ENCODE assay signal across 9 cellular contexts in the genomic region with DNA sequence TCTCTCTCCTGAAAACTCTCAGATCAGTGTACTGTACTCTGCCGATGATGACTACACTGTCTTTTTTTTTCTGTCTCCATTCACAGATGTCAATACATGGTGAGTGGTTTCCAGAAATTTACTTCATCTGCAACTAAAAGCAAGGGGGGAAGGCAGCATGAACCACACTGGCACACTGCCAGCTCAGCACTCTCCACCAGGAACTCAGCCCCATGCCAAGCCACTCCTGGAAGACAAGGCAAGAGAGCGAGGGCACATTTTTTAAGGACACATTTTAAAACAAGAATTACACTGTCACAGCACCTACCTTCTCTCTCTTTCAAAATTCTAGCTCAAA.
DNase-seq lines count a peak whose midpoint lies in the region; ATAC-seq and TF ChIP-seq lines count a peak whose summit lies in the region.
"Had no signal": no experiment of that assay in that cellular context is flagged by ENCODE, and none has a peak within 500 bp of the region (broad histone marks: within the 10 kb centered on the region; RNA-seq: fewer than 3 reads in every experiment).

No MANE protein-coding gene starts in this region.

- DNase-seq in NCI-H82 (lab: John Stamatoyannopoulos, UW) (peak; percentile 11), NCI-H82 treated with DMSO at 0.1 percent for 48 hours (lab: John Stamatoyannopoulos, UW; ENCODE audit: unreplicated experiment) (no peak), SHP77 (lab: John Stamatoyannopoulos, UW) (peak; percentile 65 to 85), left cardiac atrium (peak; percentile 40), type B pancreatic cell (ENCODE audit: extremely low spot score, unreplicated experiment) (no peak)
- DNase-seq in activated naive CD4-positive, alpha-beta T cell treated with anti-CD3 and anti-CD28 coated beads, Interleukin-2, amount 10 ng/mL, durations not matched to agents 7 days and 5 days: no peak
- DNase-seq: stimulated activated CD4-positive, alpha-beta T cell treated with anti-CD3 and anti-CD28 coated beads, Interleukin-15, amount 100 ng/mL, for 24 hours had no signal

- intact Hi-C loops in left cardiac atrium (cut with DNase I): no loop called here

- CTCF ChIA-PET in activated naive CD4-positive, alpha-beta T cell treated with anti-CD3 and anti-CD28 coated beads, Interleukin-2, amount 10 ng/mL, durations not matched to agents 7 days and 5 days (lab: Charles Lee): no interaction called here

- peaks cover 46% of the 10 kb centered on the region for H3K4me1 Mint-ChIP-seq in type B pancreatic cell (ENCODE audit: unreplicated experiment)
- no peaks in the 10 kb centered on the region for H3K4me1 Mint-ChIP-seq in activated naive CD4-positive, alpha-beta T cell treated with anti-CD3 and anti-CD28 coated beads, Interleukin-2, amount 10 ng/mL, durations not matched to agents 7 days and 5 days

- ATAC-seq in left cardiac atrium: peak; percentile 66 to 68
- ATAC-seq in GM21737 (IDR thresholded peaks at IDR 0.05; ENCODE audit: unreplicated experiment): no peak
- ATAC-seq in HG02678 (IDR thresholded peaks at IDR 0.05; ENCODE audit: unreplicated experiment): no peak

- no peaks in the 10 kb centered on the region for H3K9me3 Mint-ChIP-seq in type B pancreatic cell
- H3K9me3 Mint-ChIP-seq in activated naive CD4-positive, alpha-beta T cell treated with anti-CD3 and anti-CD28 coated beads, Interleukin-2, amount 10 ng/mL, durations not matched to agents 7 days and 5 days: no peaks in the 10 kb centered on the region

- H3K4me3 Mint-ChIP-seq in type B pancreatic cell: peak overlapping the region; percentile 55
- no peak overlapping the region for H3K4me3 Mint-ChIP-seq in activated naive CD4-positive, alpha-beta T cell treated with anti-CD3 and anti-CD28 coated beads, Interleukin-2, amount 10 ng/mL, durations not matched to agents 7 days and 5 days

- H3K27me3 Mint-ChIP-seq in type B pancreatic cell: no peaks in the 10 kb centered on the region
- peaks cover 5% of the 10 kb centered on the region for H3K27me3 Mint-ChIP-seq in activated naive CD4-positive, alpha-beta T cell treated with anti-CD3 and anti-CD28 coated beads, Interleukin-2, amount 10 ng/mL, durations not matched to agents 7 days and 5 days

- H3K27ac Mint-ChIP-seq in type B pancreatic cell: no peak overlapping the region
- no peak overlapping the region for H3K27ac Mint-ChIP-seq in activated naive CD4-positive, alpha-beta T cell treated with anti-CD3 and anti-CD28 coated beads, Interleukin-2, amount 10 ng/mL, durations not matched to agents 7 days and 5 days

- H3K36me3 Mint-ChIP-seq in type B pancreatic cell: no peaks in the 10 kb centered on the region
- H3K36me3 Mint-ChIP-seq in activated naive CD4-positive, alpha-beta T cell treated with anti-CD3 and anti-CD28 coated beads, Interleukin-2, amount 10 ng/mL, durations not matched to agents 7 days and 5 days: no peaks in the 10 kb centered on the region

- no peak for TF ChIP-seq CTCF in type B pancreatic cell (conservative IDR thresholded peaks at IDR 0.05)

Comparison
In these comparisons a context has a peak if more than half of its experiments do, and no peak if none do; other contexts are left out.
1. DNase-seq: peak in NCI-H82 (single experiment), SHP77 (2 of 2) and left cardiac atrium (single experiment); none in NCI-H82 treated with DMSO at 0.1 percent for 48 hours (single experiment), type B pancreatic cell (single experiment) and activated naive CD4-positive, alpha-beta T cell treated with anti-CD3 and anti-CD28 coated beads, Interleukin-2, amount 10 ng/mL, durations not matched to agents 7 days and 5 days (single experiment).
2. ATAC-seq: peak in left cardiac atrium (2 of 2); none in GM21737 (single experiment) and HG02678 (single experiment).